In the genomic region with DNA sequence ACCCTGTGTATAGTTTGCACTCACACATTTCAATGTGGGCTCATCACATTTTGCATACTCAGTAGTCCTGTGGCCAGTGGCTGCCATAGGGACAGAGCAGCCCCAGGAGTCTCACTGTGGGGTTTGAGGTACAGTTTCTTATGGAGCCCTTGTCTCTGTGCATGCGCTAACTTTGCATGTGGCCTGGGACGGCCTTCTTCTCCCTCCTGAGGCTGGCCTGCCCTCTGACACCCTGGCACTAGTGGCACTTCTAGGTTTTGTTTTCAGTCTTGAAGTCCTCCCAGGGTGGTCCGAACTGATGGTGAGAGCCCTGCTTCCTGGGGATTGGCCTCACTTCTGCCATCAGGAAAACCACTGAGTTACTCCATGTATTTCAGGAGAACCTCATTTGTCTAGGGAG, we compare ENCODE assay signal across 25 cellular contexts. TPM values are rescaled to one million over a fixed set of nuclear protein-coding genes. Genes with fewer than 3 reads are reported as not detected.
DNase-seq lines count a peak whose midpoint lies in the region; ATAC-seq and TF ChIP-seq lines count a peak whose summit lies in the region.
"Had no signal": no experiment of that assay in that cellular context is flagged by ENCODE, and none has a peak within 500 bp of the region (broad histone marks: within the 10 kb centered on the region; RNA-seq: fewer than 3 reads in every experiment).

No MANE protein-coding gene starts in this region.

- intact Hi-C loops in natural killer cell (cut with micrococcal nuclease) (no loop called here), spleen (cut with DNase I; ENCODE audit: low total_unique reads) (no loop called here)

- H3K4me1 Mint-ChIP-seq in activated T-cell treated with anti-CD3 and anti-CD28 coated beads, Interleukin-2, amount 50 U/mL, for 72 hours (ENCODE audit: low read depth), result peaks cover 8% of the 10 kb centered on the region
- H3K4me1 Mint-ChIP-seq in natural killer cell, result peaks cover 44 to 68% of the 10 kb centered on the region in 2 donors
- H3K4me1 Mint-ChIP-seq in natural killer cell treated with Interleukin-12 subunit alpha and Interleukin-12 subunit beta and Interleukin-15 and Interleukin-18, amount 100 ng/mL, for 72 hours (ENCODE audit: low read depth in 2 of 2), result peaks cover 20 to 41% of the 10 kb centered on the region in 2 donors
- peaks cover 43% of the 10 kb centered on the region for H3K4me1 Mint-ChIP-seq in central memory CD8-positive, alpha-beta T cell

- H3K4me3 ChIP-seq in spleen, result no peak overlapping the region
- H3K4me3 ChIP-seq: GM23248 had no signal

- TF ChIP-seq POLR2A in spleen (IDR thresholded peaks at IDR 0.05), result no peak

- H3K36me3 ChIP-seq in spleen, result peaks cover 6 to 100% (median 87%) of the 10 kb centered on the region in 6 donors

- H3K4me1 ChIP-seq in spleen, result peaks cover under 1 to 71% (median 19%) of the 10 kb centered on the region in 6 donors
- H3K4me1 ChIP-seq: Caco-2 had no signal

- H3K9me3 Mint-ChIP-seq in activated T-cell treated with anti-CD3 and anti-CD28 coated beads, Interleukin-2, amount 50 U/mL, for 72 hours, result no peaks in the 10 kb centered on the region
- H3K9me3 Mint-ChIP-seq in natural killer cell, result no peaks in the 10 kb centered on the region
- no peaks in the 10 kb centered on the region for H3K9me3 Mint-ChIP-seq in natural killer cell treated with Interleukin-12 subunit alpha and Interleukin-12 subunit beta and Interleukin-15 and Interleukin-18, amount 100 ng/mL, for 72 hours
- no peaks in the 10 kb centered on the region for H3K9me3 Mint-ChIP-seq in central memory CD8-positive, alpha-beta T cell
- H3K9me3 Mint-ChIP-seq: CD8-positive, alpha-beta T cell had no signal

- no peak for DNase-seq in activated T-cell treated with anti-CD3 and anti-CD28 coated beads, Interleukin-2, amount 50 U/mL, for 72 hours
- no peak for DNase-seq in activated T-cell treated with anti-CD3 and anti-CD28 coated beads, Interleukin-2, amount 50 U/mL, for 48 hours
- DNase-seq in natural killer cell (no peak), spleen (peak; percentile 49), KG1 (lab: John Stamatoyannopoulos, UW) (no peak)
- no peak for DNase-seq in natural killer cell treated with Interleukin-12 subunit alpha and Interleukin-12 subunit beta and Interleukin-15 and Interleukin-18, amount 100 ng/mL, for 72 hours (ENCODE audit: low spot score)
- no peak for DNase-seq in central memory CD8-positive, alpha-beta T cell (ENCODE audit: low spot score in 2 of 2)
- DNase-seq: C1 segment of cervical spinal cord; Caco-2; CD8-positive, alpha-beta T cell; GM23248; H7; Kasumi-1; MV-4-11; NCI-H1105; NCI-H146; NCI-H1930; NCI-H446 treated with DMSO at 0.1 percent for 48 hours; NCI-H526; NCI-H82; NK-92 treated with Interleukin-12 subunit alpha and Interleukin-12 subunit beta, amount 100 ng/mL, for 24 hours; PC-3 had no signal

- no peaks in the 10 kb centered on the region for H3K27me3 ChIP-seq in spleen (replicated peaks in 1 of 7)

- H3K27ac ChIP-seq in spleen, result no peak overlapping the region
- H3K27ac ChIP-seq: GM23248 had no signal

- H3K36me3 Mint-ChIP-seq in activated T-cell treated with anti-CD3 and anti-CD28 coated beads, Interleukin-2, amount 50 U/mL, for 72 hours (ENCODE audit: insufficient read depth in 2 of 2), result peaks cover 6 to 35% of the 10 kb centered on the region in 2 donors
- no peaks in the 10 kb centered on the region for H3K36me3 Mint-ChIP-seq in natural killer cell
- peaks cover 4% of the 10 kb centered on the region for H3K36me3 Mint-ChIP-seq in natural killer cell treated with Interleukin-12 subunit alpha and Interleukin-12 subunit beta and Interleukin-15 and Interleukin-18, amount 100 ng/mL, for 72 hours
- H3K36me3 Mint-ChIP-seq in central memory CD8-positive, alpha-beta T cell (ENCODE audit: insufficient read depth), result peaks cover 66% of the 10 kb centered on the region

- 81 to 99% (median 91%) methylated on average over 3 of the region's 3 CpGs for WGBS in spleen, 5 donors

- ATAC-seq in activated T-cell treated with anti-CD3 and anti-CD28 coated beads, Interleukin-2, amount 50 U/mL, for 72 hours (replicated peaks in 1 of 2), result no peak
- ATAC-seq in natural killer cell, result no peak
- no peak for ATAC-seq in natural killer cell treated with Interleukin-12 subunit alpha and Interleukin-12 subunit beta and Interleukin-15 and Interleukin-18, amount 100 ng/mL, for 72 hours
- no peak for ATAC-seq in central memory CD8-positive, alpha-beta T cell (replicated peaks; ENCODE audit: extremely low read depth, poor library complexity, severe bottlenecking)
- no peak for ATAC-seq in HG02870 (IDR thresholded peaks at IDR 0.05; ENCODE audit: unreplicated experiment)
- ATAC-seq: CD8-positive, alpha-beta T cell; HepG2; PC-3; Right ventricle myocardium inferior had no signal

- peak overlapping the region; percentile 48 for H3K27ac Mint-ChIP-seq in activated T-cell treated with anti-CD3 and anti-CD28 coated beads, Interleukin-2, amount 50 U/mL, for 72 hours
- H3K27ac Mint-ChIP-seq in natural killer cell, result peak overlapping the region; percentile 48 to 67
- H3K27ac Mint-ChIP-seq in natural killer cell treated with Interleukin-12 subunit alpha and Interleukin-12 subunit beta and Interleukin-15 and Interleukin-18, amount 100 ng/mL, for 72 hours, result peak overlapping the region in 1 of 2 donors; percentile 75
- peak overlapping the region; percentile 76 for H3K27ac Mint-ChIP-seq in central memory CD8-positive, alpha-beta T cell (ENCODE audit: low read depth)
- H3K27ac Mint-ChIP-seq: CD8-positive, alpha-beta T cell had no signal

- H3K9me3 ChIP-seq in spleen, result no peaks in the 10 kb centered on the region
- H3K9me3 ChIP-seq: Caco-2 had no signal

- no peak overlapping the region for H3K4me3 Mint-ChIP-seq in activated T-cell treated with anti-CD3 and anti-CD28 coated beads, Interleukin-2, amount 50 U/mL, for 72 hours
- no peak overlapping the region for H3K4me3 Mint-ChIP-seq in natural killer cell
- H3K4me3 Mint-ChIP-seq in natural killer cell treated with Interleukin-12 subunit alpha and Interleukin-12 subunit beta and Interleukin-15 and Interleukin-18, amount 100 ng/mL, for 72 hours, result no peak overlapping the region
- no peak overlapping the region for H3K4me3 Mint-ChIP-seq in central memory CD8-positive, alpha-beta T cell
- H3K4me3 Mint-ChIP-seq: CD8-positive, alpha-beta T cell had no signal

- TF ChIP-seq CTCF in natural killer cell (IDR thresholded peaks at IDR 0.05) (no peak), spleen (IDR thresholded peaks at IDR 0.05 in 8 of 11, conservative IDR thresholded peaks at IDR 0.05 in 3 of 11) (no peak)

- no peaks in the 10 kb centered on the region for H3K27me3 Mint-ChIP-seq in activated T-cell treated with anti-CD3 and anti-CD28 coated beads, Interleukin-2, amount 50 U/mL, for 72 hours (ENCODE audit: low read depth)
- H3K27me3 Mint-ChIP-seq in natural killer cell (ENCODE audit: low read depth in 2 of 2), result no peaks in the 10 kb centered on the region
- H3K27me3 Mint-ChIP-seq in natural killer cell treated with Interleukin-12 subunit alpha and Interleukin-12 subunit beta and Interleukin-15 and Interleukin-18, amount 100 ng/mL, for 72 hours, result no peaks in the 10 kb centered on the region
- H3K27me3 Mint-ChIP-seq in central memory CD8-positive, alpha-beta T cell, result no peaks in the 10 kb centered on the region

RNA-seq across cellular contexts. Expression of gene NACAD, which starts 21.2 kb away (rescaled TPM):
- total RNA-seq in activated T-cell treated with anti-CD3 and anti-CD28 coated beads, Interleukin-2, amount 50 U/mL, for 72 hours, result under 1 TPM; 0.36 to 0.76 TPM
- total RNA-seq in natural killer cell (1 to 10 TPM in 1 of 3 donors, under 1 TPM in 2; 0.75 to 1.7 (median 0.78) TPM), spleen (1 to 10 TPM; 1.2 to 6.2 (median 3.4) TPM)
- 1 to 10 TPM; 1.1 to 1.9 TPM for total RNA-seq in natural killer cell treated with Interleukin-12 subunit alpha and Interleukin-12 subunit beta and Interleukin-15 and Interleukin-18, amount 100 ng/mL, for 72 hours
- 1 to 10 TPM in 1 of 3 donors, under 1 TPM in 2; 0.30 to 1.0 (median 0.30) TPM for polyA plus RNA-seq in spleen
- total RNA-seq: HepG2 had no signal

RNA-seq across cellular contexts. Expression of gene TBRG4, which starts 43.9 kb away (rescaled TPM):
- total RNA-seq in activated T-cell treated with anti-CD3 and anti-CD28 coated beads, Interleukin-2, amount 50 U/mL, for 72 hours, result 100 to 1,000 TPM; 107 to 118 TPM
- 10 to 100 TPM; 48.6 to 56.7 (median 55.9) TPM for total RNA-seq in natural killer cell
- 100 to 1,000 TPM; 123 to 211 TPM for total RNA-seq in natural killer cell treated with Interleukin-12 subunit alpha and Interleukin-12 subunit beta and Interleukin-15 and Interleukin-18, amount 100 ng/mL, for 72 hours
- 10 to 100 TPM; 37.9 to 77.1 (median 67.4) TPM for total RNA-seq in spleen
- 10 to 100 TPM; 42.9 to 59.9 (median 46.2) TPM for polyA plus RNA-seq in spleen
